Comparison of ENCODE assay signal across 11 cellular contexts in genomic region chr17:82887255-82888164, GRCh38. TPM values are rescaled to one million over a fixed set of nuclear protein-coding genes. Genes with fewer than 3 reads are reported as not detected.
A peak's percentile ranks its signal among the peaks of the same experiment; 100 is the strongest.
DNase-seq lines count a peak whose midpoint lies in the region; ATAC-seq and TF ChIP-seq lines count a peak whose summit lies in the region.
"Had no signal": no experiment of that assay in that cellular context is flagged by ENCODE, and none has a peak within 500 bp of the region (broad histone marks: within the 10 kb centered on the region; RNA-seq: fewer than 3 reads in every experiment).

No MANE protein-coding gene starts in this region.

- H3F3A ChIP-seq in PC-3 (ENCODE audit: low read length, unreplicated experiment): no peaks in the 10 kb centered on the region
- peaks cover 5% of the 10 kb centered on the region for H3F3A ChIP-seq in smooth muscle cell (ENCODE audit: low read depth)

- H3K9ac ChIP-seq in PC-3 (ENCODE audit: low read length) (peak overlapping the region; percentile 90), smooth muscle cell (ENCODE audit: low read depth) (no peak overlapping the region)

- H3K27me3 Mint-ChIP-seq in activated T-cell treated with anti-CD3 and anti-CD28 coated beads, Interleukin-2, amount 50 U/mL, for 24 hours: no peaks in the 10 kb centered on the region

- peak overlapping the region; percentile 100 for H3K27ac ChIP-seq in PC-3 (ENCODE audit: low read length)
- peak overlapping the region; percentile 60 for H3K27ac ChIP-seq in smooth muscle cell (ENCODE audit: low read depth)

- H3K79me2 ChIP-seq in PC-3 (ENCODE audit: low read length) (peaks cover 12% of the 10 kb centered on the region), smooth muscle cell (ENCODE audit: low read depth) (peaks cover 4% of the 10 kb centered on the region)

- H3K4me1 Mint-ChIP-seq in activated T-cell treated with anti-CD3 and anti-CD28 coated beads, Interleukin-2, amount 50 U/mL, for 24 hours (ENCODE audit: low read depth): peaks cover 60% of the 10 kb centered on the region

- CTCF ChIA-PET in PC-3 (lab: Charles Lee): no interaction called here

- H3K4me3 ChIP-seq in PC-3 (ENCODE audit: low read length) (no peak overlapping the region), smooth muscle cell (no peak overlapping the region)
- H3K4me3 ChIP-seq: heart right ventricle, skin epidermis had no signal

- no TSS peak for BruUV-seq in PC-3 (replicated peaks; lab: Mats Ljungman, UMichigan)

- H3K27ac Mint-ChIP-seq in activated T-cell treated with anti-CD3 and anti-CD28 coated beads, Interleukin-2, amount 50 U/mL, for 24 hours: peak overlapping the region; percentile 10

- H4K20me1 ChIP-seq in PC-3 (ENCODE audit: low read length) (no peaks in the 10 kb centered on the region), smooth muscle cell (ENCODE audit: low read depth) (no peaks in the 10 kb centered on the region)

- H3K4me2 ChIP-seq in PC-3 (ENCODE audit: low read length) (no peak overlapping the region; the same call in 1 of the 2 replicates), smooth muscle cell (peak overlapping the region; percentile 22)

- no peak for ATAC-seq in PC-3
- ATAC-seq in GM18867 (IDR thresholded peaks at IDR 0.05; ENCODE audit: unreplicated experiment): no peak

- H2AFZ ChIP-seq in PC-3 (ENCODE audit: low read length): no peak overlapping the region
- no peak overlapping the region for H2AFZ ChIP-seq in smooth muscle cell (ENCODE audit: low read depth)

- H3K4me1 ChIP-seq in PC-3 (ENCODE audit: insufficient read depth, low read length) (peaks cover 51% of the 10 kb centered on the region), smooth muscle cell (ENCODE audit: low read depth) (peaks cover 17% of the 10 kb centered on the region)

- H3K27me3 ChIP-seq in PC-3 (ENCODE audit: low read length) (no peaks in the 10 kb centered on the region), smooth muscle cell (ENCODE audit: low read depth) (no peaks in the 10 kb centered on the region)
- H3K27me3 ChIP-seq: heart right ventricle had no signal

- no peak overlapping the region for H3K4me3 Mint-ChIP-seq in activated T-cell treated with anti-CD3 and anti-CD28 coated beads, Interleukin-2, amount 50 U/mL, for 24 hours

- H3K9me2 ChIP-seq in PC-3 (replicated peaks; ENCODE audit: low read length): no peaks in the 10 kb centered on the region

- TF ChIP-seq CTCF in PC-3 (conservative IDR thresholded peaks at IDR 0.05; ENCODE audit: low read depth, low read length): no peak
- TF ChIP-seq CTCF in smooth muscle cell (IDR thresholded peaks at IDR 0.05; ENCODE audit: borderline replicate concordance, insufficient read depth, poor library complexity, severe bottlenecking): no peak

- no peaks in the 10 kb centered on the region for H3K9me3 ChIP-seq in PC-3 (ENCODE audit: low read length)
- H3K9me3 ChIP-seq in smooth muscle cell (replicated peaks; ENCODE audit: low read depth): no peaks in the 10 kb centered on the region
- H3K9me3 ChIP-seq: heart right ventricle had no signal

- intact Hi-C loops in PC-3 (cut with micrococcal nuclease): no loop called here

- H3K36me3 Mint-ChIP-seq in activated T-cell treated with anti-CD3 and anti-CD28 coated beads, Interleukin-2, amount 50 U/mL, for 24 hours (ENCODE audit: low read depth): peaks cover 63% of the 10 kb centered on the region

- no peaks in the 10 kb centered on the region for H3K9me3 Mint-ChIP-seq in activated T-cell treated with anti-CD3 and anti-CD28 coated beads, Interleukin-2, amount 50 U/mL, for 24 hours

- WGBS in smooth muscle cell (ENCODE audit: low lambda C conversion rate): 77% methylated on average over 27 of the region's 27 CpGs

- H3K36me3 ChIP-seq in PC-3 (ENCODE audit: low read depth, low read length) (no peaks in the 10 kb centered on the region), smooth muscle cell (ENCODE audit: low read depth) (no peaks in the 10 kb centered on the region)

- no peak for DNase-seq in activated T-cell treated with anti-CD3 and anti-CD28 coated beads, Interleukin-2, amount 50 U/mL, for 24 hours
- no peak for DNase-seq in activated T-cell treated with anti-CD3 and anti-CD28 coated beads, Interleukin-2, amount 50 U/mL, for 1 hour
- DNase-seq in PC-3 (no peak), fibroblast of gingiva (ENCODE audit: low read depth) (peak; percentile 17), smooth muscle cell (lab: John Stamatoyannopoulos, UW; ENCODE audit: unreplicated experiment) (no peak), NCI-H187 (lab: John Stamatoyannopoulos, UW) (no peak), AG08395 (ENCODE audit: low spot score) (no peak)

- POLR2A ChIA-PET in PC-3 (lab: Charles Lee; ENCODE audit: unreplicated experiment): no interaction called here

RNA-seq across cellular contexts. Expression of gene ZNF750, which starts 47.7 kb away (rescaled TPM):
- not detected in 2 replicates for total RNA-seq in PC-3 (2014; rRNA removed)
- 4.5 and 7.1 TPM in 2 replicates for total RNA-seq in smooth muscle cell
- polyA plus RNA-seq in smooth muscle cell: 0.93 and 3.2 TPM in 2 replicates
- total RNA-seq: OCI-LY7 had no signal
